ENCODE assay signal across 11 cellular contexts in genomic region chr17:61618950-61619349, GRCh38. TPM values are rescaled to one million over a fixed set of nuclear protein-coding genes. Genes with fewer than 3 reads are reported as not detected.
"Had no signal": no experiment of that assay in that cellular context is flagged by ENCODE, and none has a peak within 500 bp of the region (broad histone marks: within the 10 kb centered on the region; RNA-seq: fewer than 3 reads in every experiment).

No MANE protein-coding gene starts in this region.

- H3K27ac Mint-ChIP-seq: HFFc6 had no signal

- H3K36me3 ChIP-seq: HAP-1 had no signal

- H3K4me3 Mint-ChIP-seq: HFFc6 had no signal

- H3K4me3 ChIP-seq: GM23248, HAP-1, K562 had no signal

- H3K9ac ChIP-seq: GM23248 had no signal

- ATAC-seq: HCT116, K562 had no signal

- DNase-seq: GOT3, HFFc6, IMR-90, KG1 had no signal

- H2AFZ ChIP-seq: GM23248 had no signal

- H3K27ac ChIP-seq: GM23248 had no signal

- FAIRE-seq: HTR-8/SVneo had no signal

RNA-seq across cellular contexts. Expression of gene NACA2, which starts 27.9 kb away (rescaled TPM):
- total RNA-seq: GM23248, H4, HFFc6, HT-29, IMR-90 had no signal
- polyA plus RNA-seq: GM23248, IMR-90 had no signal
